In genomic region chr10:22427101-22427500, GRCh38 we compare ENCODE assay signal across 12 cellular contexts.
A peak's percentile ranks its signal among the peaks of the same experiment; 100 is the strongest.
DNase-seq lines count a peak whose midpoint lies in the region; ATAC-seq, FAIRE-seq and TF ChIP-seq lines count a peak whose summit lies in the region.
"Had no signal": no experiment of that assay in that cellular context is flagged by ENCODE, and none has a peak within 500 bp of the region (broad histone marks: within the 10 kb centered on the region; RNA-seq: fewer than 3 reads in every experiment).

No MANE protein-coding gene starts in this region.

- ATAC-seq in GM18502 (IDR thresholded peaks at IDR 0.05; ENCODE audit: poor library complexity, unreplicated experiment), result no peak
- ATAC-seq: natural killer cell had no signal

- H2AFZ ChIP-seq in H1 (ENCODE audit: low read length), result peak overlapping the region; percentile 70; the same call in 1 of the 2 replicates

- H3K9me3 ChIP-seq in H1 (ENCODE audit: insufficient read depth in 2 of 2, low read depth in 1 of 2, low read length in 1 of 2), result no peaks in the 10 kb centered on the region

- CTCF ChIA-PET in H1 (lab: Charles Lee; ENCODE audit: partially characterized antibody), result interaction anchor here (0.6 to 1.2 kb wide), 4 partner anchors 9 to 323 kb away, joined by 3 to 4 read pairs (median 4); no protein-coding TSS in a partner anchor

- H2BK5ac ChIP-seq in H1 (ENCODE audit: low read depth, low read length), result no peak overlapping the region

- no peak overlapping the region for H2BK120ac ChIP-seq in H1 (replicated peaks; ENCODE audit: low read depth, low read length)

- no peak for TF ChIP-seq EP300 in H1 (IDR thresholded peaks at IDR 0.05; ENCODE audit: borderline replicate concordance in 1 of 2, low read depth in 2 of 2, low read length in 2 of 2)

- H3K4me2 ChIP-seq in H1 (ENCODE audit: insufficient read depth in 1 of 2, low read depth in 2 of 2, low read length in 2 of 2), result no peak overlapping the region

- H3K4ac ChIP-seq in H1 (replicated peaks; ENCODE audit: insufficient read length, low read depth, low read length), result no peak overlapping the region

- no peak overlapping the region for H2BK15ac ChIP-seq in H1 (ENCODE audit: low read length)

- H4K8ac ChIP-seq in H1 (ENCODE audit: extremely low read depth, insufficient read depth, low read length), result no peak overlapping the region

- no peaks in the 10 kb centered on the region for H3K23me2 ChIP-seq in H1 (ENCODE audit: low read depth, low read length)

- no peak overlapping the region for H2AK5ac ChIP-seq in H1 (ENCODE audit: low read depth, low read length)

- peaks cover 0 to 3% (median under 1%) of the 10 kb centered on the region in 4 experiments; a peak in 1 of 7 replicates for H3K27me3 ChIP-seq in H1 (replicated peaks in 1 of 4; ENCODE audit: control insufficient read depth in 3 of 4, extremely low read depth in 1 of 4, insufficient read depth in 3 of 4, low read length in 3 of 4)
- H3K27me3 ChIP-seq in brain microvascular endothelial cell (replicated peaks), result no peaks in the 10 kb centered on the region

- no peak for FAIRE-seq in H1 (lab: Jason Lieb, UNC)
- FAIRE-seq: frontal cortex had no signal

- POLR2A ChIA-PET in H1 (lab: Charles Lee; ENCODE audit: partially characterized antibody), result interaction anchor here (1.0 kb wide), 1 partner anchor 10 kb away, joined by 4 read pairs; no protein-coding TSS in a partner anchor

- no peak overlapping the region for H3K23ac ChIP-seq in H1 (ENCODE audit: insufficient read length)

- H3K36me3 ChIP-seq in H1 (ENCODE audit: control insufficient read depth in 2 of 4, insufficient read depth in 4 of 4, low read length in 3 of 4) (no peaks in the 10 kb centered on the region), brain microvascular endothelial cell (replicated peaks) (no peaks in the 10 kb centered on the region)

- DNase-seq in NCI-H146 (lab: John Stamatoyannopoulos, UW) (peak; percentile 14), NCI-H146 treated with DMSO at 0.1 percent for 48 hours (lab: John Stamatoyannopoulos, UW; ENCODE audit: unreplicated experiment) (no peak), HK-2 (ENCODE audit: unreplicated experiment) (peak; percentile 54), H1 (ENCODE audit: low read depth in 1 of 2, low spot score in 2 of 2) (no peak), skeletal muscle cell (ENCODE audit: low read depth) (peak; percentile 55), mucosa of gallbladder (ENCODE audit: low spot score) (no peak), brain microvascular endothelial cell (no peak)
- DNase-seq: activated naive CD8-positive, alpha-beta T cell treated with anti-CD3 and anti-CD28 coated beads, Interleukin-2, amount 10 ng/mL, durations not matched to agents 7 days and 5 days; natural killer cell; NCI-H1694 had no signal

- H3K56ac ChIP-seq in H1 (replicated peaks; ENCODE audit: insufficient read length, low read depth, low read length), result no peak overlapping the region

- TF ChIP-seq CTCF in H1 (IDR thresholded peaks at IDR 0.05; ENCODE audit: control extremely low read depth in 1 of 3, insufficient read depth in 1 of 3, low read depth in 1 of 3, low read length in 3 of 3) (no peak), brain microvascular endothelial cell (IDR thresholded peaks at IDR 0.05; ENCODE audit: low read depth, low read length, missing control alignments) (no peak)

- H3K4me1 ChIP-seq in H1 (replicated peaks in 1 of 4; ENCODE audit: control insufficient read depth in 3 of 4, insufficient read depth in 4 of 4, low read length in 3 of 4), result peaks cover 4 to 10% (median 8%) of the 10 kb centered on the region in 4 experiments; a peak in 4 of 7 replicates

- H4K5ac ChIP-seq in H1 (ENCODE audit: insufficient read length, low read depth, low read length), result no peak overlapping the region

- H3K79me1 ChIP-seq in H1 (ENCODE audit: low read depth, low read length), result no peaks in the 10 kb centered on the region

- H3K18ac ChIP-seq in H1 (ENCODE audit: extremely low read depth, low read length), result no peak overlapping the region; the same call in 1 of the 2 replicates

- no peak overlapping the region for H3K14ac ChIP-seq in H1 (ENCODE audit: insufficient read length)

- H4K91ac ChIP-seq in H1 (replicated peaks; ENCODE audit: insufficient read length, low read length), result no peak overlapping the region

- no peak overlapping the region for H3K9ac ChIP-seq in H1 (replicated peaks in 1 of 4; ENCODE audit: extremely low read depth in 1 of 4, low read depth in 3 of 4, low read length in 3 of 4)

- in situ Hi-C loops in brain microvascular endothelial cell (cut with HindIII; ENCODE audit: low pct_ligation_motif_present, low sequenced_read_pairs), result no loop called here

- no peak overlapping the region for H2BK20ac ChIP-seq in H1 (ENCODE audit: low read length)

- H3K27ac ChIP-seq in H1 (ENCODE audit: low read depth, low read length) (no peak overlapping the region), brain microvascular endothelial cell (no peak overlapping the region)

- no peak for TF ChIP-seq RAD21 in H1 (IDR thresholded peaks at IDR 0.05 in 1 of 2, conservative IDR thresholded peaks at IDR 0.05 in 1 of 2; ENCODE audit: low read depth in 2 of 2, low read length in 2 of 2)

- WGBS in H1 (ENCODE audit: extremely low coverage in 1 of 2, insufficient coverage in 1 of 2, insufficient read length in 1 of 2, insufficient replicate concordance in 2 of 2, low coverage in 1 of 2, low lambda C conversion rate in 2 of 2, missing lambda C conversion rate in 1 of 2), 2 experiments, result 56% methylated on average over 3 of the region's 3 CpGs; no CpG with 5 or more reads in 1 of the 2 experiments

- H2BK12ac ChIP-seq in H1 (ENCODE audit: low read depth, low read length), result no peak overlapping the region

- no peaks in the 10 kb centered on the region for H4K20me1 ChIP-seq in H1 (replicated peaks in 1 of 2; ENCODE audit: control insufficient read depth in 1 of 2, insufficient read depth in 2 of 2, low read length in 2 of 2)

- no peaks in the 10 kb centered on the region for H3K79me2 ChIP-seq in H1 (ENCODE audit: control insufficient read depth in 1 of 2, insufficient read depth in 2 of 2, low read length in 2 of 2)

- H3K4me3 ChIP-seq in H1 (ENCODE audit: extremely low read depth in 1 of 4, insufficient read depth in 2 of 4, low read depth in 3 of 4, low read length in 4 of 4) (no peak overlapping the region), skeletal muscle cell (ENCODE audit: low read depth, low read length) (no peak overlapping the region), brain microvascular endothelial cell (ENCODE audit: low read depth, low read length) (no peak overlapping the region)

- no peak for TF ChIP-seq POLR2A in H1 (IDR thresholded peaks at IDR 0.05; ENCODE audit: control extremely low read depth in 1 of 2, low read depth in 2 of 2, low read length in 2 of 2)

TF ChIP-seq in H1, 55 proteins besides CTCF, POLR2A, EP300 and RAD21:
- peak; percentile 93 for TF ChIP-seq BACH1 (IDR thresholded peaks at IDR 0.05; ENCODE audit: low read length)
- TF ChIP-seq CTBP2 (IDR thresholded peaks at IDR 0.05; ENCODE audit: borderline replicate concordance, insufficient read depth, insufficient read length, low read length), result no peak
- TF ChIP-seq MAFK (IDR thresholded peaks at IDR 0.05; ENCODE audit: low read depth, low read length), result peak; percentile 68; the same call in 1 of the 2 replicates
- TF ChIP-seq CEBPB (IDR thresholded peaks at IDR 0.05; ENCODE audit: low read depth, low read length), result no peak
- TF ChIP-seq ASH2L (IDR thresholded peaks at IDR 0.05; ENCODE audit: low read length), result no peak
- TF ChIP-seq, protein P1, sequence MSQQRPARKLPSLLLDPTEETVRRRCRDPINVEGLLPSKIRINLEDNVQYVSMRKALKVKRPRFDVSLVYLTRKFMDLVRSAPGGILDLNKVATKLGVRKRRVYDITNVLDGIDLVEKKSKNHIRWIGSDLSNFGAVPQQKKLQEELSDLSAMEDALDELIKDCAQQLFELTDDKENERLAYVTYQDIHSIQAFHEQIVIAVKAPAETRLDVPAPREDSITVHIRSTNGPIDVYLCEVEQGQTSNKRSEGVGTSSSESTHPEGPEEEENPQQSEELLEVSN (IDR thresholded peaks at IDR 0.05), result no peak

Comparison
In these comparisons a context has a peak if more than half of its experiments do, and no peak if none do; other contexts are left out.
1. DNase-seq: peak in NCI-H146 (single experiment), HK-2 (single experiment) and skeletal muscle cell (single experiment); none in NCI-H146 treated with DMSO at 0.1 percent for 48 hours (single experiment), H1 (0 of 2), mucosa of gallbladder (single experiment) and brain microvascular endothelial cell (single experiment).